ENCODE assay signal across 21 cellular contexts in genomic region chr10:90923111-90923731, GRCh38. TPM values are rescaled to one million over a fixed set of nuclear protein-coding genes. Genes with fewer than 3 reads are reported as not detected.
"Had no signal": no experiment of that assay in that cellular context is flagged by ENCODE, and none has a peak within 500 bp of the region (broad histone marks: within the 10 kb centered on the region; RNA-seq: fewer than 3 reads in every experiment).

No MANE protein-coding gene starts in this region.

- DNase-seq: effector memory CD8-positive, alpha-beta T cell; foreskin fibroblast; kidney; left colon; naive thymus-derived CD8-positive, alpha-beta T cell; right lobe of liver; spleen; stimulated activated CD4-positive, alpha-beta T cell treated with anti-CD3 and anti-CD28 coated beads, Interleukin-15, amount 100 ng/mL, for 24 hours; stimulated activated CD4-positive, alpha-beta T cell treated with anti-CD3 and anti-CD28 coated beads, Interleukin-1b, Interleukin-23, amount 100 ng/mL, for 48 hours; stimulated activated CD4-positive, alpha-beta T cell treated with anti-CD3 and anti-CD28 coated beads, Interleukin-4, amount 100 ng/mL, for 24 hours; tibial artery; upper lobe of right lung had no signal

- H3K27ac Mint-ChIP-seq: dendritic cell treated with granulocyte-macrophage colony-stimulating factor and Interleukin-4, amounts not matched to agents 40 ng/mL and 50 ng/mL, for 4 days; effector memory CD8-positive, alpha-beta T cell; stimulated activated memory B cell treated with anti-CD40 and anti-IgM and Interleukin-4, amounts not matched to agents 10 μg/mL and 1 μg/mL and 100 μg/mL, for 72 hours; stimulated activated naive CD8-positive, alpha-beta T cell treated with anti-CD3 and anti-CD28 coated beads, Interleukin-15, Interleukin-2, amounts not matched to agents 100 ng/mL and 50 ng/mL, for 24 hours had no signal

- H3K4me3 Mint-ChIP-seq: dendritic cell treated with granulocyte-macrophage colony-stimulating factor and Interleukin-4, amounts not matched to agents 40 ng/mL and 50 ng/mL, for 4 days; effector memory CD8-positive, alpha-beta T cell; naive thymus-derived CD8-positive, alpha-beta T cell; stimulated activated memory B cell treated with anti-CD40 and anti-IgM and Interleukin-4, amounts not matched to agents 10 μg/mL and 1 μg/mL and 100 μg/mL, for 72 hours; stimulated activated naive CD8-positive, alpha-beta T cell treated with anti-CD3 and anti-CD28 coated beads, Interleukin-15, Interleukin-2, amounts not matched to agents 100 ng/mL and 50 ng/mL, for 24 hours had no signal

- ATAC-seq: effector memory CD8-positive, alpha-beta T cell; left colon; naive thymus-derived CD8-positive, alpha-beta T cell; right lobe of liver; stimulated activated memory B cell treated with anti-CD40 and anti-IgM and Interleukin-4, amounts not matched to agents 10 μg/mL and 1 μg/mL and 100 μg/mL, for 72 hours; upper lobe of right lung had no signal

- H3K9me3 ChIP-seq: esophagus muscularis mucosa, right lobe of liver, spleen, tibial artery, upper lobe of right lung, vagina had no signal

- H3K4me1 Mint-ChIP-seq: naive thymus-derived CD8-positive, alpha-beta T cell had no signal

- H3K27me3 ChIP-seq: right lobe of liver, spleen, tibial artery, upper lobe of right lung, vagina had no signal

- H3K4me3 ChIP-seq: esophagus muscularis mucosa, right lobe of liver, spleen, tibial artery, upper lobe of right lung, vagina had no signal

- H3K36me3 ChIP-seq: right lobe of liver, spleen, tibial artery, upper lobe of right lung, vagina had no signal

- H3K4me1 ChIP-seq: esophagus muscularis mucosa, right lobe of liver, spleen, vagina had no signal

- H3K27me3 Mint-ChIP-seq: dendritic cell treated with granulocyte-macrophage colony-stimulating factor and Interleukin-4, amounts not matched to agents 40 ng/mL and 50 ng/mL, for 4 days; stimulated activated memory B cell treated with anti-CD40 and anti-IgM and Interleukin-4, amounts not matched to agents 10 μg/mL and 1 μg/mL and 100 μg/mL, for 72 hours had no signal

- H3K36me3 Mint-ChIP-seq: naive thymus-derived CD8-positive, alpha-beta T cell; stimulated activated memory B cell treated with anti-CD40 and anti-IgM and Interleukin-4, amounts not matched to agents 10 μg/mL and 1 μg/mL and 100 μg/mL, for 72 hours had no signal

- H3K27ac ChIP-seq: epithelial cell of prostate, esophagus muscularis mucosa, right lobe of liver, spleen, tibial artery, upper lobe of right lung, vagina had no signal

- H3K9me3 Mint-ChIP-seq: dendritic cell treated with granulocyte-macrophage colony-stimulating factor and Interleukin-4, amounts not matched to agents 40 ng/mL and 50 ng/mL, for 4 days; effector memory CD8-positive, alpha-beta T cell; naive thymus-derived CD8-positive, alpha-beta T cell; stimulated activated memory B cell treated with anti-CD40 and anti-IgM and Interleukin-4, amounts not matched to agents 10 μg/mL and 1 μg/mL and 100 μg/mL, for 72 hours; stimulated activated naive CD8-positive, alpha-beta T cell treated with anti-CD3 and anti-CD28 coated beads, Interleukin-15, Interleukin-2, amounts not matched to agents 100 ng/mL and 50 ng/mL, for 24 hours had no signal

RNA-seq across cellular contexts. Expression of gene ANKRD1, which starts 2.3 kb away (rescaled TPM):
- total RNA-seq: kidney; left colon; mononuclear cell; naive thymus-derived CD8-positive, alpha-beta T cell; temporal lobe; vagina had no signal
- polyA plus RNA-seq: naive thymus-derived CD8-positive, alpha-beta T cell; neural cell had no signal
